ENCODE assay signal across 24 cellular contexts in genomic region chr20:47814632-47815415, GRCh38.
"Had no signal": no experiment of that assay in that cellular context is flagged by ENCODE, and none has a peak within 500 bp of the region (broad histone marks: within the 10 kb centered on the region; RNA-seq: fewer than 3 reads in every experiment).

No MANE protein-coding gene starts in this region.

- H3K4me3 Mint-ChIP-seq: activated naive CD4-positive, alpha-beta T cell treated with anti-CD3 and anti-CD28 coated beads, Interleukin-2, amount 50 U/mL, for 24 hours; nephron; T-helper 17 cell had no signal

- H3K36me3 ChIP-seq: adrenal gland, cardiac muscle cell, prostate gland, right atrium auricular region, stomach, upper lobe of left lung, WERI-Rb-1 had no signal

- H3K4me1 Mint-ChIP-seq: activated naive CD4-positive, alpha-beta T cell treated with anti-CD3 and anti-CD28 coated beads, Interleukin-2, amount 50 U/mL, for 24 hours; T-helper 17 cell had no signal

- H3K9me3 ChIP-seq: adrenal gland, prostate gland, testis had no signal

- DNase-seq: activated CD4-positive, alpha-beta T cell treated with anti-CD3 and anti-CD28 coated beads for 1 hour; activated CD8-positive, alpha-beta memory T cell treated with anti-CD3 and anti-CD28 coated beads for 24 hours; activated CD8-positive, alpha-beta memory T cell treated with anti-CD3 and anti-CD28 coated beads, Interleukin-2, amount 50 U/mL, for 48 hours; activated gamma-delta T cell; activated T-cell treated with anti-CD3 and anti-CD28 coated beads, Interleukin-2, amount 50 U/mL, for 48 hours; adrenal gland; foreskin keratinocyte; glutamatergic neuron; hypothalamus; midbrain; stimulated activated CD4-positive, alpha-beta T cell treated with anti-CD3 and anti-CD28 coated beads, Interleukin-15, amount 100 ng/mL, for 24 hours; stimulated activated CD4-positive, alpha-beta T cell treated with anti-CD3 and anti-CD28 coated beads, Interleukin-2, amount 100 ng/mL, for 48 hours; stomach; T-helper 17 cell; testis; upper lobe of left lung; WERI-Rb-1 had no signal

- H3K27me3 ChIP-seq: cardiac muscle cell, foreskin keratinocyte, testis had no signal

- ATAC-seq: foreskin keratinocyte, T-helper 17 cell had no signal

- H3K27ac ChIP-seq: adrenal gland, cardiac muscle cell, foreskin keratinocyte, prostate gland, right atrium auricular region, skin epidermis, stomach, testis, upper lobe of left lung, WERI-Rb-1 had no signal

- H3K4me3 ChIP-seq: adrenal gland, cardiac muscle cell, lung, prostate gland, right atrium auricular region, skin epidermis, stomach, testis, upper lobe of left lung had no signal

- H3K36me3 Mint-ChIP-seq: activated naive CD4-positive, alpha-beta T cell treated with anti-CD3 and anti-CD28 coated beads, Interleukin-2, amount 50 U/mL, for 24 hours had no signal

- H3K4me1 ChIP-seq: adrenal gland, prostate gland, right atrium auricular region, stomach, testis, upper lobe of left lung had no signal

- H3K27ac Mint-ChIP-seq: activated naive CD4-positive, alpha-beta T cell treated with anti-CD3 and anti-CD28 coated beads, Interleukin-2, amount 50 U/mL, for 24 hours; nephron; T-helper 17 cell had no signal
